ENCODE assay signal across 24 cellular contexts in the genomic region with DNA sequence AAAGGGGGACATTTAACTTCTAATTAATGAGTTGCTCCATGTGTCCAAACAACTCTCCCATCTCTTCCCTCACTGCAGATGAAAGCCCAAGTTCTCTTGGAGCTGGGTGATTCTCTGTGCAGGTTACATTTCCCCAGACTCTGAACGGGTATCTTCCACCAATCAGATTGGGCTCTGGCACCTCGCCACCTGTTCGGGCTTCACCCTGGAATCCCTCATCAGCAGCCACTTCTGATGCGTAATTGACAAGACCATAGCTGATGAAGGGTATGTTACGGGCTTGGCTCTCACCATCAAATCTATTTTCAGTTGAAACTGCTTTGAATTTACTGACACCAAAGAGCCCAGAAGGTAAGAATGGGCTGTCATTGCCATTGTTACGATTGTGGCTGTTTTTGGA.
"Had no signal": no experiment of that assay in that cellular context is flagged by ENCODE, and none has a peak within 500 bp of the region (broad histone marks: within the 10 kb centered on the region; RNA-seq: fewer than 3 reads in every experiment).

No MANE protein-coding gene starts in this region.

- H3K27ac ChIP-seq: breast epithelium, SJSA1 had no signal

- ATAC-seq: activated CD8-positive, alpha-beta memory T cell treated with anti-CD3 and anti-CD28 coated beads, Interleukin-2, amount 10 ng/mL, durations not matched to agents 7 days and 5 days; Panc1; WTC11 had no signal

- H3K36me3 ChIP-seq: breast epithelium, SJSA1 had no signal

- H3K4me1 ChIP-seq: breast epithelium, SJSA1 had no signal

- H3K4me3 ChIP-seq: breast epithelium, K562, SJSA1 had no signal

- H3K27me3 ChIP-seq: SJSA1 had no signal

- DNase-seq: activated CD4-positive, alpha-beta T cell treated with anti-CD3 and anti-CD28 coated beads for 48 hours; activated CD4-positive, alpha-beta T cell treated with anti-CD3 and anti-CD28 coated beads, Interleukin-2, amount 50 U/mL, for 4 hours; activated CD4-positive, CD25-positive, alpha-beta regulatory T cell treated with anti-CD3 and anti-CD28 coated beads, Interleukin-2, amount 50 U/mL, for 72 hours; activated CD8-positive, alpha-beta memory T cell treated with anti-CD3 and anti-CD28 coated beads, Interleukin-2, amount 10 ng/mL, durations not matched to agents 7 days and 5 days; activated effector memory CD4-positive, alpha-beta T cell treated with Interleukin-2 at 50 U/mL for 16 hours; activated naive CD4-positive, alpha-beta T cell; activated T-cell treated with anti-CD3 and anti-CD28 coated beads, Interleukin-2, amount 50 U/mL, for 24 hours; aorta; Karpas-422; MM.1S; NCI-H1436; NCI-H1694 treated with DMSO at 0.1 percent for 48 hours; NCI-H2029 treated with DMSO at 0.1 percent for 48 hours; NCI-H226; NCI-H526; NCI-H774; NK-92 treated with Interleukin-12 subunit alpha and Interleukin-12 subunit beta, amount 100 ng/mL, for 24 hours; RPMI8226; SHP77 had no signal

- H3K9me3 ChIP-seq: breast epithelium, SJSA1 had no signal
